In genomic region chr6:43286995-43287716, GRCh38 we compare ENCODE assay signal across 16 cellular contexts. TPM values are rescaled to one million over a fixed set of nuclear protein-coding genes. Genes with fewer than 3 reads are reported as not detected.
DNase-seq lines count a peak whose midpoint lies in the region; ATAC-seq and TF ChIP-seq lines count a peak whose summit lies in the region.
"Had no signal": no experiment of that assay in that cellular context is flagged by ENCODE, and none has a peak within 500 bp of the region (broad histone marks: within the 10 kb centered on the region; RNA-seq: fewer than 3 reads in every experiment).

No MANE protein-coding gene starts in this region.

- H3K4me3 ChIP-seq in fibroblast of villous mesenchyme (ENCODE audit: low read depth, low read length) = no peak overlapping the region

- no peaks in the 10 kb centered on the region for H3K27me3 Mint-ChIP-seq in neural crest cell (ENCODE audit: low read depth)

- peak overlapping the region; percentile 78 for H3K27ac Mint-ChIP-seq in neural crest cell (ENCODE audit: unreplicated experiment)
- H3K27ac Mint-ChIP-seq: CD8-positive, alpha-beta T cell had no signal

- no peak for ATAC-seq in GM21576 (IDR thresholded peaks at IDR 0.05; ENCODE audit: unreplicated experiment)
- ATAC-seq in HG03039 (IDR thresholded peaks at IDR 0.05; ENCODE audit: unreplicated experiment) = no peak
- ATAC-seq: CD8-positive, alpha-beta T cell had no signal

- no peaks in the 10 kb centered on the region for H3K9me3 Mint-ChIP-seq in neural crest cell
- H3K9me3 Mint-ChIP-seq: CD8-positive, alpha-beta T cell had no signal

- H3K4me1 Mint-ChIP-seq in neural crest cell = peaks cover 4% of the 10 kb centered on the region

- DNase-seq in C1 segment of cervical spinal cord (lab: John Stamatoyannopoulos, UW) = peak in 8 of 14 donors; percentile 7 to 36 (median 18)
- peak; percentile 13 for DNase-seq in OCI-M1 (lab: John Stamatoyannopoulos, UW)
- no peak for DNase-seq in fibroblast of villous mesenchyme (ENCODE audit: low read depth)
- no peak for DNase-seq in neural crest cell (ENCODE audit: low read depth, low spot score)
- no peak for DNase-seq in HPDE6-E6E7 (ENCODE audit: extremely low spot score)
- DNase-seq in RWPE1 (ENCODE audit: low spot score) = no peak
- DNase-seq: activated T-cell treated with anti-CD3 and anti-CD28 coated beads for 4 hours; CD8-positive, alpha-beta T cell; NCI-H1048; NCI-H446; retina; SHP77 had no signal

- H3K4me3 Mint-ChIP-seq in neural crest cell = no peak overlapping the region
- H3K4me3 Mint-ChIP-seq: CD8-positive, alpha-beta T cell had no signal

- TF ChIP-seq CTCF in fibroblast of villous mesenchyme (IDR thresholded peaks at IDR 0.05; ENCODE audit: insufficient read depth, low read depth, low read length) (peak; percentile 15), neural crest cell (conservative IDR thresholded peaks at IDR 0.05) (peak; percentile 28), RWPE1 (conservative IDR thresholded peaks at IDR 0.05; ENCODE audit: low read depth) (no peak)

- POLR2A ChIA-PET in RWPE1 (lab: Yijun Ruan, JAX; ENCODE audit: low non-redundant PET) = no interaction called here

- H3K36me3 Mint-ChIP-seq in neural crest cell (ENCODE audit: low read depth) = no peaks in the 10 kb centered on the region
- H3K36me3 Mint-ChIP-seq: CD8-positive, alpha-beta T cell had no signal

- no peak overlapping the region for H3K27ac ChIP-seq in RWPE1

- CTCF ChIA-PET in RWPE1 (lab: Yijun Ruan, JAX) = no interaction called here

RNA-seq across cellular contexts. Expression of gene SLC22A7, which starts 10.9 kb away (rescaled TPM):
- total RNA-seq in fibroblast of villous mesenchyme (not detected in 2 replicates), neural crest cell (0.37 TPM in 1 of 2 replicates, not detected in the other)
- total RNA-seq: CD8-positive, alpha-beta T cell; mesenteric fat pad; subcutaneous adipose tissue had no signal

RNA-seq across cellular contexts. Expression of gene CRIP3, which starts 21.5 kb away (rescaled TPM):
- not detected in 2 replicates for total RNA-seq in fibroblast of villous mesenchyme
- total RNA-seq in neural crest cell = 2.0 and 2.6 TPM in 2 replicates

RNA-seq across cellular contexts. Expression of gene TTBK1, which starts 43.9 kb away (rescaled TPM):
- total RNA-seq in fibroblast of villous mesenchyme (not detected in 2 replicates), neural crest cell (5.1 and 5.4 TPM in 2 replicates)
- total RNA-seq: subcutaneous adipose tissue had no signal

RNA-seq across cellular contexts. Expression of gene DNPH1, which starts 57.9 kb away (rescaled TPM):
- 21.6 and 41.9 TPM in 2 replicates for total RNA-seq in fibroblast of villous mesenchyme
- 50.3 and 55.1 TPM in 2 replicates for total RNA-seq in neural crest cell

Comparison
In these comparisons a context has a peak if more than half of its experiments do, and no peak if none do; other contexts are left out.
1. DNase-seq: peak in C1 segment of cervical spinal cord (8 of 14) and OCI-M1 (single experiment); none in fibroblast of villous mesenchyme (single experiment), neural crest cell (single experiment), HPDE6-E6E7 (single experiment) and RWPE1 (single experiment).